In the genomic region with DNA sequence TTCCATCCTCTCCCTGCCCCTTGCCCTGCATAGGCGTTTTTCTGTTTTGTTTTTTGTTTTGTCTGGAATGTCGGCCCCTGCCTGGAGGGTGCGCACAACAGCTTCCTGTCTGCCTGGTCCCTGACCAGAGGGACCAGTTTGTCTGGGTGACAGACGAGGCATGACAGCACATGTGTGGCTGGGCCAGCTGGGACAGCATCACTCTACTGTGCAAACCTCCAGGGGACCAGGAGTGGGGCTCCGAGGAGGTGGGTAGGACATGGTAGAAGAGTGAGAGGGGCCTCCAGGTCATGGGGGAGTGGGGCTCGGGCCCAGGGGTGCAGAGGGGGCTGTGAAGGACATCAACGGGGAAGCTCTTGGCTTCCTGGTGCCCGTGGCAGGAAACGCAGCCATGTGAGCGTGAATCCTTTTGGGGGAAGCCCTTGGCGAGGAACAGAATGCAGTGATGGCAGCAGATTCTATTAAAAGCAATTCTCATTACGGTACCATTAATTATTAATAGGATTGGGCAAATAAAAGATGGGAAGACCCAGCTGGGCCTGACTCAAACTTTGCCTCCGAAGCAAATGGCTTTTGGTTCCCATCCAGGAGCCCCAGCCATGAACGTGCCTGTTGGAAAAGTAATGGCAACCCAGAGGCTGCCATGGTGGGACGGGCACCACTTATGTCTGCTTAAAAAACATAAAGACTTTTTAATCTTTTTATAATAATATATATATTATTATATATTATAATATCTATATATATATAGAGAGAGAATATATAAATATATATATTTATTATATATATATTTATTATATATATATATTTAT, we compare ENCODE assay signal across 16 cellular contexts.
A peak's percentile ranks its signal among the peaks of the same experiment; 100 is the strongest.
DNase-seq lines count a peak whose midpoint lies in the region; ATAC-seq, FAIRE-seq and TF ChIP-seq lines count a peak whose summit lies in the region.
"Had no signal": no experiment of that assay in that cellular context is flagged by ENCODE, and none has a peak within 500 bp of the region (broad histone marks: within the 10 kb centered on the region; RNA-seq: fewer than 3 reads in every experiment).

No MANE protein-coding gene starts in this region.

- H3K4me3 ChIP-seq in SK-N-SH (ENCODE audit: low read depth in 2 of 2, low read length in 1 of 2) = no peak overlapping the region
- H3K4me3 ChIP-seq in RWPE2 (ENCODE audit: severe bottlenecking) = no peak overlapping the region
- H3K4me3 ChIP-seq in keratinocyte (ENCODE audit: control insufficient read depth in 2 of 3, extremely low read depth in 1 of 3, insufficient read depth in 2 of 3, low read depth in 1 of 3, low read length in 3 of 3) = no peak overlapping the region
- H3K4me3 ChIP-seq: heart left ventricle, vagina had no signal

- peaks cover 70% of the 10 kb centered on the region for H3K27me3 Mint-ChIP-seq in stimulated activated memory B cell treated with anti-CD40 and anti-IgM and Interleukin-4, amounts not matched to agents 10 μg/mL and 1 μg/mL and 100 μg/mL, for 72 hours

- DNase-seq in SK-N-SH (peak; percentile 71), RWPE2 (ENCODE audit: low spot score) (no peak), keratinocyte (ENCODE audit: low read depth, low spot score) (no peak), OCI-M2 (lab: John Stamatoyannopoulos, UW; ENCODE audit: unreplicated experiment) (no peak)
- DNase-seq in activated effector memory CD4-positive, alpha-beta T cell treated with anti-CD3 and anti-CD28 coated beads, Interleukin-2, amount 50 U/mL, for 16 hours = no peak
- DNase-seq: activated CD4-positive, alpha-beta memory T cell treated with anti-CD3 and anti-CD28 coated beads for 36 hours; activated gamma-delta T cell; brain microvascular endothelial cell; NCI-H1694 treated with DMSO at 0.1 percent for 48 hours had no signal

- peak; percentile 57 for TF ChIP-seq RAD21 in SK-N-SH (IDR thresholded peaks at IDR 0.05; ENCODE audit: low read length)

- H3K9me3 Mint-ChIP-seq in stimulated activated memory B cell treated with anti-CD40 and anti-IgM and Interleukin-4, amounts not matched to agents 10 μg/mL and 1 μg/mL and 100 μg/mL, for 72 hours = no peaks in the 10 kb centered on the region
- H3K9me3 Mint-ChIP-seq: activated CD4-positive, alpha-beta memory T cell treated with anti-CD3 and anti-CD28 coated beads for 36 hours; T-helper 1 cell treated with Interleukin-12 subunit alpha and Interleukin-12 subunit beta and Interleukin-4 antibody, amounts not matched to agents 30 μg/mL and 1 μg/mL, for 36 hours had no signal

- no peak overlapping the region for H2AFZ ChIP-seq in SK-N-SH (ENCODE audit: low read depth)
- peak overlapping the region; percentile 59 for H2AFZ ChIP-seq in keratinocyte (ENCODE audit: control insufficient read depth, low read length)

- H3K27ac Mint-ChIP-seq in stimulated activated memory B cell treated with anti-CD40 and anti-IgM and Interleukin-4, amounts not matched to agents 10 μg/mL and 1 μg/mL and 100 μg/mL, for 72 hours = no peak overlapping the region
- H3K27ac Mint-ChIP-seq: activated CD4-positive, alpha-beta memory T cell treated with anti-CD3 and anti-CD28 coated beads for 36 hours; T-helper 1 cell treated with Interleukin-12 subunit alpha and Interleukin-12 subunit beta and Interleukin-4 antibody, amounts not matched to agents 30 μg/mL and 1 μg/mL, for 36 hours had no signal

- no peaks in the 10 kb centered on the region for H3K9me2 ChIP-seq in SK-N-SH

- POLR2A ChIA-PET in SK-N-SH (lab: Yijun Ruan, JAX) = interaction anchor here (1.1 kb wide), 1 partner anchor 32 kb away, joined by 3 read pairs; no protein-coding TSS in a partner anchor

- H3K4me1 ChIP-seq in SK-N-SH (ENCODE audit: control insufficient read depth in 1 of 2, insufficient read depth in 2 of 2, low read depth in 1 of 2, low read length in 1 of 2) = peaks cover 0 to 7% of the 10 kb centered on the region in 2 experiments; a peak in 1 of 4 replicates
- H3K4me1 ChIP-seq in RWPE2 (ENCODE audit: insufficient read depth, poor library complexity, severe bottlenecking) = peaks cover 3% of the 10 kb centered on the region
- peaks cover 9% of the 10 kb centered on the region for H3K4me1 ChIP-seq in keratinocyte (ENCODE audit: control insufficient read depth, extremely low read depth, insufficient read depth, low read length)
- H3K4me1 ChIP-seq: heart left ventricle, vagina had no signal

- peaks cover 8% of the 10 kb centered on the region for H3K4me1 Mint-ChIP-seq in stimulated activated memory B cell treated with anti-CD40 and anti-IgM and Interleukin-4, amounts not matched to agents 10 μg/mL and 1 μg/mL and 100 μg/mL, for 72 hours

- H3K4me2 ChIP-seq in SK-N-SH = no peak overlapping the region
- peak overlapping the region; percentile 59 for H3K4me2 ChIP-seq in keratinocyte (ENCODE audit: control insufficient read depth, extremely low read depth, insufficient read depth, low read depth, low read length)

- H3K36me3 Mint-ChIP-seq in stimulated activated memory B cell treated with anti-CD40 and anti-IgM and Interleukin-4, amounts not matched to agents 10 μg/mL and 1 μg/mL and 100 μg/mL, for 72 hours = no peaks in the 10 kb centered on the region
- H3K36me3 Mint-ChIP-seq: activated CD4-positive, alpha-beta memory T cell treated with anti-CD3 and anti-CD28 coated beads for 36 hours had no signal

- dilution Hi-C loops in keratinocyte (cut with MboI; ENCODE audit: extremely low pct_ligation_motif_present, low sequenced_read_pairs) = no loop called here

- H3F3A ChIP-seq in SK-N-SH (replicated peaks; ENCODE audit: insufficient read depth) = no peaks in the 10 kb centered on the region

- no peak for TF ChIP-seq EP300 in SK-N-SH (IDR thresholded peaks at IDR 0.05; ENCODE audit: borderline replicate concordance in 1 of 2, low read depth in 1 of 2, low read length in 1 of 2)

- ATAC-seq in SK-N-SH treated with all-trans-retinoic acid at 6 μM for 48 hours = no peak
- peak; percentile 29; the same call in 1 of the 3 replicates for ATAC-seq in RWPE2 (ENCODE audit: low read depth)
- ATAC-seq in stimulated activated memory B cell treated with anti-CD40 and anti-IgM and Interleukin-4, amounts not matched to agents 10 μg/mL and 1 μg/mL and 100 μg/mL, for 72 hours = peak; percentile 48
- ATAC-seq in HG03159 (IDR thresholded peaks at IDR 0.05; ENCODE audit: unreplicated experiment) = no peak
- ATAC-seq: heart left ventricle had no signal

- no peaks in the 10 kb centered on the region for H3K9me3 ChIP-seq in SK-N-SH
- no peaks in the 10 kb centered on the region for H3K9me3 ChIP-seq in RWPE2 (ENCODE audit: severe bottlenecking)
- H3K9me3 ChIP-seq in keratinocyte (ENCODE audit: control insufficient read depth, low read depth, low read length) = no peaks in the 10 kb centered on the region
- H3K9me3 ChIP-seq: heart left ventricle, vagina had no signal

- no peaks in the 10 kb centered on the region for H3K9me1 ChIP-seq in keratinocyte (ENCODE audit: control insufficient read depth, extremely low read depth, insufficient read depth, low read length)

- H3K79me2 ChIP-seq in SK-N-SH (ENCODE audit: insufficient read depth) (no peaks in the 10 kb centered on the region), keratinocyte (ENCODE audit: control insufficient read depth, insufficient read depth, low read length) (no peaks in the 10 kb centered on the region)

- H3K36me3 ChIP-seq in SK-N-SH (replicated peaks in 1 of 2; ENCODE audit: control insufficient read depth in 1 of 2, insufficient read depth in 2 of 2, low read length in 1 of 2) = no peaks in the 10 kb centered on the region
- no peaks in the 10 kb centered on the region for H3K36me3 ChIP-seq in RWPE2 (ENCODE audit: low read depth)
- H3K36me3 ChIP-seq in keratinocyte (ENCODE audit: control insufficient read depth in 2 of 2, extremely low read depth in 1 of 2, insufficient read depth in 2 of 2, low read length in 2 of 2) = no peaks in the 10 kb centered on the region
- H3K36me3 ChIP-seq: brain microvascular endothelial cell, heart left ventricle, vagina had no signal

- CTCF ChIA-PET in SK-N-SH (lab: Yijun Ruan, JAX) = interaction anchor here (1.0 kb wide), 2 partner anchors 188 to 248 kb away, joined by 4 read pairs; no protein-coding TSS in a partner anchor

- H3K27ac ChIP-seq in SK-N-SH (ENCODE audit: low read depth in 2 of 2, low read length in 1 of 2) (peak overlapping the region in 1 of 2 experiments; percentile 8; a peak in 1 of 4 replicates), RWPE2 (ENCODE audit: poor library complexity, severe bottlenecking) (no peak overlapping the region), keratinocyte (ENCODE audit: control insufficient read depth, insufficient read depth, low read length) (no peak overlapping the region)
- H3K27ac ChIP-seq: brain microvascular endothelial cell, heart left ventricle, vagina had no signal

- peak; percentile 59 for FAIRE-seq in keratinocyte (lab: Jason Lieb, UNC)
- FAIRE-seq: endometrium had no signal

- no peaks in the 10 kb centered on the region for H3K27me3 ChIP-seq in SK-N-SH (ENCODE audit: insufficient read depth)
- no peaks in the 10 kb centered on the region for H3K27me3 ChIP-seq in RWPE2 (ENCODE audit: insufficient read depth, poor library complexity, severe bottlenecking)
- no peaks in the 10 kb centered on the region for H3K27me3 ChIP-seq in keratinocyte (ENCODE audit: control insufficient read depth, extremely low read depth, insufficient read depth, low read length)
- H3K27me3 ChIP-seq: brain microvascular endothelial cell, heart left ventricle, vagina had no signal

- H4K20me1 ChIP-seq in SK-N-SH (ENCODE audit: insufficient read depth) (no peaks in the 10 kb centered on the region), keratinocyte (ENCODE audit: control insufficient read depth, extremely low read depth, insufficient read depth, low read length) (no peaks in the 10 kb centered on the region)

- 74% methylated on average over 14 of the region's 15 CpGs for WGBS in SK-N-SH (ENCODE audit: low lambda C conversion rate)

- no peak overlapping the region for H3K4me3 Mint-ChIP-seq in stimulated activated memory B cell treated with anti-CD40 and anti-IgM and Interleukin-4, amounts not matched to agents 10 μg/mL and 1 μg/mL and 100 μg/mL, for 72 hours
- H3K4me3 Mint-ChIP-seq: activated CD4-positive, alpha-beta memory T cell treated with anti-CD3 and anti-CD28 coated beads for 36 hours; T-helper 1 cell treated with Interleukin-12 subunit alpha and Interleukin-12 subunit beta and Interleukin-4 antibody, amounts not matched to agents 30 μg/mL and 1 μg/mL, for 36 hours had no signal

- no peak for TF ChIP-seq CTCF in SK-N-SH (IDR thresholded peaks at IDR 0.05)
- TF ChIP-seq CTCF in RWPE2 (IDR thresholded peaks at IDR 0.05; ENCODE audit: poor library complexity, severe bottlenecking) = no peak
- peak; percentile 13 to 58 (median 13) for TF ChIP-seq CTCF in keratinocyte (optimal IDR thresholded peaks at IDR 0.05 in 1 of 3, IDR thresholded peaks at IDR 0.05 in 1 of 3, conservative IDR thresholded peaks at IDR 0.05 in 1 of 3; ENCODE audit: extremely low read depth in 1 of 3, insufficient read depth in 2 of 3, low read length in 3 of 3)

- H3K9ac ChIP-seq in SK-N-SH = no peak overlapping the region
- no peak overlapping the region for H3K9ac ChIP-seq in keratinocyte (ENCODE audit: control insufficient read depth, extremely low read depth, insufficient read depth, low read length)

TF ChIP-seq in SK-N-SH treated with all-trans-retinoic acid at 6 μM for 48 hours, 23 proteins besides CTCF, POLR2A, EP300 and RAD21 (continues in another document):
- TF ChIP-seq ZFP30 (CRISPR knock-in tag; IDR thresholded peaks at IDR 0.05) = no peak
- TF ChIP-seq BACH2 (CRISPR knock-in tag; IDR thresholded peaks at IDR 0.05; ENCODE audit: borderline replicate concordance) = no peak
- no peak for TF ChIP-seq TCF4 (CRISPR knock-in tag; IDR thresholded peaks at IDR 0.05; ENCODE audit: borderline replicate concordance)

Comparison
In these comparisons a context has a peak if more than half of its experiments do, and no peak if none do; other contexts are left out.
1. CTCF ChIP-seq: peak in keratinocyte (3 of 3); none in SK-N-SH (single experiment) and RWPE2 (single experiment).
2. ATAC-seq: peak in RWPE2 (single experiment) and stimulated activated memory B cell treated with anti-CD40 and anti-IgM and Interleukin-4, amounts not matched to agents 10 μg/mL and 1 μg/mL and 100 μg/mL, for 72 hours (single experiment); none in SK-N-SH treated with all-trans-retinoic acid at 6 μM for 48 hours (single experiment) and HG03159 (single experiment).